Comparison of ENCODE assay signal across 13 cellular contexts in the genomic region with DNA sequence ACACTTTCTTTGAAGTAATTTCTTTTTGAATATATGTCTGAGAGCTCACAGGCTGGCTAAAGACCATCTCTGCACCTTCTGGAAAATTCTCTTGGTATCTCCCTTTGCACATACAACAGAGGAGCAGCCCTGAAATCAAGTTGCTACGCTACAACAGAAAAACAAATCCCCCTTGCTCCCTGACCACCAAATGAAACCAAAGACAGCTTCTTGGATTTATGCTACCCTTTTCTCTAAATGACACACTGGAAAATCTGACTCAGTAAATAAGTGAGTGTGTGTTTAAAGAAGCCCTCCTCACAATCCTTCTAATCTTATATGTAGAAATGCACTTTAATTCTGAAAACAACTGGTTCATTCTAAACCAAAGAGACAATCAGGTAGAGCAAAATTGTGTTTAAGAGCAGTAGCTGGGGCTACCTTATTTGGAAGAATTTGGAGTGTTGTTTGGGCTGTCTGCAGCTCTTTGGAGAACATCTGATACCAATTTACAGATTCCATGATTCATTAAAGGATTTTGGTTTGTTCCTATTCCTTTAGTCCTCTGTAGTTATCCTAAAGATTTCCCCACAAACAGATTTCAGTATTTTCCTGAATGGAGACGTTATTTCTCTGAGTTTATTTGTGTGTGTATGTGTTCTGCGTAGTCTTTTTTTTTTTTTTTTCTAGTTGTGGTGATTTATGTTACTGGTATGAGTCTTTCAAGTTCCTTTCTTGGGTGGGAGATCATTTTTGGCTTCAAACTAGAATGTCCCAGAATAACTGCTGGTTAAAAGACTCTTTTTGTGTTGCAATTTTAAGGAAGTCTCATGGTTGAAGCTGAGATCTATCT.
DNase-seq lines count a peak whose midpoint lies in the region; ATAC-seq lines count a peak whose summit lies in the region.
"Had no signal": no experiment of that assay in that cellular context is flagged by ENCODE, and none has a peak within 500 bp of the region (broad histone marks: within the 10 kb centered on the region; RNA-seq: fewer than 3 reads in every experiment).

No MANE protein-coding gene starts in this region.

- peaks cover 16% of the 10 kb centered on the region for H3K36me3 Mint-ChIP-seq in stimulated activated effector memory CD8-positive, alpha-beta T cell treated with anti-CD3 and anti-CD28 coated beads, Interleukin-12 subunit alpha, Interleukin-12 subunit beta, amount 100 ng/mL, for 72 hours

- H3K4me1 Mint-ChIP-seq in stimulated activated effector memory CD8-positive, alpha-beta T cell treated with anti-CD3 and anti-CD28 coated beads, Interleukin-12 subunit alpha, Interleukin-12 subunit beta, amount 100 ng/mL, for 72 hours, result peaks cover 20% of the 10 kb centered on the region

- H3K27ac Mint-ChIP-seq in stimulated activated effector memory CD8-positive, alpha-beta T cell treated with anti-CD3 and anti-CD28 coated beads, Interleukin-12 subunit alpha, Interleukin-12 subunit beta, amount 100 ng/mL, for 72 hours, result peak overlapping the region; percentile 90

- H3K9me3 Mint-ChIP-seq in stimulated activated effector memory CD8-positive, alpha-beta T cell treated with anti-CD3 and anti-CD28 coated beads, Interleukin-12 subunit alpha, Interleukin-12 subunit beta, amount 100 ng/mL, for 72 hours, result no peaks in the 10 kb centered on the region

- peak overlapping the region; percentile 44 for H3K4me3 Mint-ChIP-seq in stimulated activated effector memory CD8-positive, alpha-beta T cell treated with anti-CD3 and anti-CD28 coated beads, Interleukin-12 subunit alpha, Interleukin-12 subunit beta, amount 100 ng/mL, for 72 hours
- H3K4me3 Mint-ChIP-seq: H9 had no signal

- DNase-seq in activated CD4-positive, alpha-beta T cell treated with anti-CD3 and anti-CD28 coated beads for 48 hours, result peak; percentile 5
- DNase-seq in activated CD4-positive, alpha-beta T cell treated with anti-CD3 and anti-CD28 coated beads for 4 hours, result no peak
- DNase-seq in MV-4-11 (lab: John Stamatoyannopoulos, UW), result peak; percentile 47
- DNase-seq in epidermal melanocyte (ENCODE audit: insufficient read length, low spot score), result peak; percentile 18
- no peak for DNase-seq in stimulated activated effector memory CD8-positive, alpha-beta T cell treated with anti-CD3 and anti-CD28 coated beads, Interleukin-12 subunit alpha, Interleukin-12 subunit beta, amount 100 ng/mL, for 72 hours (ENCODE audit: low spot score in 2 of 2)
- no peak for DNase-seq in NK-92 (lab: John Stamatoyannopoulos, UW; ENCODE audit: unreplicated experiment)
- DNase-seq: activated CD4-positive, alpha-beta T cell treated with anti-CD3 and anti-CD28 coated beads, Interleukin-2, amount 50 U/mL, for 1 hour; dorsolateral prefrontal cortex; H9; sigmoid colon had no signal

- peak; percentile 73 for ATAC-seq in stimulated activated effector memory CD8-positive, alpha-beta T cell treated with anti-CD3 and anti-CD28 coated beads, Interleukin-12 subunit alpha, Interleukin-12 subunit beta, amount 100 ng/mL, for 72 hours
- ATAC-seq in GM21390 (IDR thresholded peaks at IDR 0.05; ENCODE audit: unreplicated experiment) (no peak), GM19324 (IDR thresholded peaks at IDR 0.05; ENCODE audit: low FRiP score, unreplicated experiment) (no peak)
- ATAC-seq: A549 had no signal

Comparison
In these comparisons a context has a peak if more than half of its experiments do, and no peak if none do; other contexts are left out.
1. DNase-seq: peak in activated CD4-positive, alpha-beta T cell treated with anti-CD3 and anti-CD28 coated beads for 48 hours (single experiment), MV-4-11 (single experiment) and epidermal melanocyte (single experiment); none in activated CD4-positive, alpha-beta T cell treated with anti-CD3 and anti-CD28 coated beads for 4 hours (0 of 2), stimulated activated effector memory CD8-positive, alpha-beta T cell treated with anti-CD3 and anti-CD28 coated beads, Interleukin-12 subunit alpha, Interleukin-12 subunit beta, amount 100 ng/mL, for 72 hours (0 of 2) and NK-92 (single experiment).